In the genomic region with DNA sequence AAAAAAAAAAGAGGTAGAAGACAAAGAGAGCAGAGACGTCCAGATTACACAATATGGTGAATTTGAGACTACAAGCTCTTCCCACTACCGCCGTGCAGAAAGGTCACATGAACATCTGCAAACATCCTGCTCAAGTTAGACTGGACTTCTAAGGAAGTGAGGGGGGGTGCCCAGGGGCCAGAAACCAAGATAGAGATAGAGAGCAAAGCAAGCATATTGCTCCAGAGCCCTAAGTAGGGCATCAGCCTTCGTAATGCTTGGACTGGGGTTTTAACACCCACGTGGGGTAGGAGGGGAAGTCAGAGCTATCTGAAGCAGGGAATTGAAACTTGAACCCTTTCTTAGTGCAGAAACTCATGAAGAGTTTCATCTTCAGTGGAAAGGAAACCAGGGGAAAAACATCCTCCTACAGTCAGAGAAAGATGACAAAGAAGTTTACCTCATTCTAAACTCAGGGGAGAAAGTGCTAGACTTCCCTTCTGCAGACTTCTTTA, we compare ENCODE assay signal across 10 cellular contexts. TPM values are rescaled to one million over a fixed set of nuclear protein-coding genes. Genes with fewer than 3 reads are reported as not detected.
DNase-seq lines count a peak whose midpoint lies in the region; ATAC-seq, FAIRE-seq and TF ChIP-seq lines count a peak whose summit lies in the region.
"Had no signal": no experiment of that assay in that cellular context is flagged by ENCODE, and none has a peak within 500 bp of the region (broad histone marks: within the 10 kb centered on the region; RNA-seq: fewer than 3 reads in every experiment).

No MANE protein-coding gene starts in this region.

- ATAC-seq in HG03139 (IDR thresholded peaks at IDR 0.05; ENCODE audit: unreplicated experiment): peak; percentile 65

- H3K27ac ChIP-seq in neural progenitor cell: no peak overlapping the region

- H3K9ac ChIP-seq in neural progenitor cell: no peak overlapping the region

- H3K4me3 Mint-ChIP-seq in neural progenitor cell (no peak overlapping the region), type B pancreatic cell (no peak overlapping the region)

- no peaks in the 10 kb centered on the region for H3K9me3 ChIP-seq in neural progenitor cell (ENCODE audit: low read depth)

- no peak for FAIRE-seq in HTR-8/SVneo (lab: Jason Lieb, UNC)

- TF ChIP-seq CTCF in neural progenitor cell (IDR thresholded peaks at IDR 0.05): no peak
- TF ChIP-seq CTCF in type B pancreatic cell (conservative IDR thresholded peaks at IDR 0.05): no peak

- no peak overlapping the region for H3K4me3 ChIP-seq in neural progenitor cell

- peak overlapping the region; percentile 34 for H3K4me2 ChIP-seq in neural progenitor cell

- no peaks in the 10 kb centered on the region for H3K9me3 Mint-ChIP-seq in neural progenitor cell
- no peaks in the 10 kb centered on the region for H3K9me3 Mint-ChIP-seq in type B pancreatic cell

- no peak overlapping the region for H2AFZ ChIP-seq in neural progenitor cell (replicated peaks)

- no peaks in the 10 kb centered on the region for H3K36me3 ChIP-seq in neural progenitor cell

- DNase-seq in activated naive CD4-positive, alpha-beta T cell treated with Interleukin-2 at 50 U/mL for 16 hours: peak; percentile 55
- DNase-seq in activated naive CD4-positive, alpha-beta T cell treated with anti-CD3 and anti-CD28 coated beads, Interleukin-2, amount 50 U/mL, for 16 hours: no peak
- peak; percentile 61 to 62 for DNase-seq in activated T-cell treated with anti-CD3 and anti-CD28 coated beads, Interleukin-2, amount 50 U/mL, for 48 hours
- DNase-seq in neural progenitor cell (ENCODE audit: low spot score) (no peak), NCI-H146 (lab: John Stamatoyannopoulos, UW) (no peak), HTR-8/SVneo (ENCODE audit: insufficient read length, low spot score) (no peak), type B pancreatic cell (ENCODE audit: extremely low spot score, unreplicated experiment) (no peak)

- H3K4me1 ChIP-seq in neural progenitor cell: peaks cover 52% of the 10 kb centered on the region

- H3K27me3 Mint-ChIP-seq in neural progenitor cell (ENCODE audit: insufficient read depth, low read depth) (peaks cover 11% of the 10 kb centered on the region), type B pancreatic cell (peaks cover 11% of the 10 kb centered on the region)

- no peaks in the 10 kb centered on the region for H4K20me1 ChIP-seq in neural progenitor cell (ENCODE audit: low read depth)

- peaks cover 1% of the 10 kb centered on the region for H3K36me3 Mint-ChIP-seq in neural progenitor cell
- H3K36me3 Mint-ChIP-seq in type B pancreatic cell: no peaks in the 10 kb centered on the region

- H3K27ac Mint-ChIP-seq in neural progenitor cell (peak overlapping the region; percentile 59), type B pancreatic cell (no peak overlapping the region)

- peaks cover 45% of the 10 kb centered on the region for H3F3A ChIP-seq in neural progenitor cell (ENCODE audit: low read depth)

- H3K79me2 ChIP-seq in neural progenitor cell (ENCODE audit: low read depth): no peaks in the 10 kb centered on the region

- H3K4me1 Mint-ChIP-seq in neural progenitor cell (peaks cover 56% of the 10 kb centered on the region), type B pancreatic cell (ENCODE audit: unreplicated experiment) (peaks cover 25% of the 10 kb centered on the region)

- no peaks in the 10 kb centered on the region for H3K27me3 ChIP-seq in neural progenitor cell

RNA-seq across cellular contexts. Expression of a gene that starts 8.7 kb away (rescaled TPM):
- total RNA-seq in neural progenitor cell (ENCODE audit: low replicate concordance) (1.9 and 8.2 TPM in 2 replicates), type B pancreatic cell (ENCODE audit: low replicate concordance) (not detected in 2 replicates)
- total RNA-seq: kidney epithelial cell; T-helper 2 cell treated with Interferon-gamma antibody and Interleukin-4, amounts not matched to agents 100 ng/mL and 5 ng/mL, for 36 hours had no signal

Comparison
In these comparisons a context has a peak if more than half of its experiments do, and no peak if none do; other contexts are left out.
1. DNase-seq: peak in activated naive CD4-positive, alpha-beta T cell treated with Interleukin-2 at 50 U/mL for 16 hours (single experiment) and activated T-cell treated with anti-CD3 and anti-CD28 coated beads, Interleukin-2, amount 50 U/mL, for 48 hours (2 of 2); none in activated naive CD4-positive, alpha-beta T cell treated with anti-CD3 and anti-CD28 coated beads, Interleukin-2, amount 50 U/mL, for 16 hours (single experiment), neural progenitor cell (single experiment), NCI-H146 (single experiment), HTR-8/SVneo (single experiment) and type B pancreatic cell (single experiment).